Comparison of ENCODE assay signal across 11 cellular contexts in genomic region chr4:76210502-76210901, GRCh38. TPM values are rescaled to one million over a fixed set of nuclear protein-coding genes. Genes with fewer than 3 reads are reported as not detected.
DNase-seq lines count a peak whose midpoint lies in the region; ATAC-seq and TF ChIP-seq lines count a peak whose summit lies in the region.
"Had no signal": no experiment of that assay in that cellular context is flagged by ENCODE, and none has a peak within 500 bp of the region (broad histone marks: within the 10 kb centered on the region; RNA-seq: fewer than 3 reads in every experiment).

No MANE protein-coding gene starts in this region.

- no peaks in the 10 kb centered on the region for H3K9me3 ChIP-seq in right atrium auricular region
- no peaks in the 10 kb centered on the region for H3K9me3 ChIP-seq in upper lobe of right lung

- intact Hi-C loops in left cardiac atrium (cut with DNase I): loop anchor here in 1 of 2 donors (5.0 kb wide), 1 partner anchor 63 kb away; the partner anchor contains the start of gene NUP54
- intact Hi-C loops in dorsolateral prefrontal cortex (cut with DNase I): loop anchor here (5.0 to 10.0 kb wide), 2 partner anchors 42 to 94 kb away; partner anchors contain the start of genes FAM47E (in 1 of the 2) and STBD1 (in 1 of the 2)
- intact Hi-C loops in upper lobe of right lung (cut with DNase I): no loop called here

- H3K27me3 Mint-ChIP-seq in nephron (ENCODE audit: low read depth): peaks cover 4% of the 10 kb centered on the region

- peak overlapping the region; percentile 65 to 99 (median 98) for H3K27ac Mint-ChIP-seq in nephron
- H3K27ac Mint-ChIP-seq: activated T-helper 2 cell treated with anti-CD3 and anti-CD28 coated beads, Interferon-gamma antibody, Interleukin-2, Interleukin-4, amounts not matched to agents 10 μg/mL and 5 μg/mL and 100 μg/mL, durations not matched to agents 14 hours and 24 hours and 36 hours had no signal

- H3K27ac ChIP-seq in right atrium auricular region (peak overlapping the region; percentile 98 to 99), dorsolateral prefrontal cortex (peak overlapping the region; percentile 0 to 100 (median 98)), upper lobe of right lung (peak overlapping the region; percentile 97)

- H3K36me3 ChIP-seq in right atrium auricular region (no peaks in the 10 kb centered on the region), upper lobe of right lung (no peaks in the 10 kb centered on the region)

- peaks cover 7% of the 10 kb centered on the region for H3K36me3 Mint-ChIP-seq in nephron (ENCODE audit: low read depth)

- no peak overlapping the region for H3K4me3 ChIP-seq in right atrium auricular region
- peak overlapping the region in 56 of 59 donors; percentile 12 to 98 (median 88) for H3K4me3 ChIP-seq in dorsolateral prefrontal cortex
- peak overlapping the region; percentile 82 for H3K4me3 ChIP-seq in upper lobe of right lung

- no peaks in the 10 kb centered on the region for H3K27me3 ChIP-seq in right atrium auricular region
- H3K27me3 ChIP-seq in dorsolateral prefrontal cortex: no peaks in the 10 kb centered on the region
- H3K27me3 ChIP-seq in upper lobe of right lung: no peaks in the 10 kb centered on the region

- H3K4me1 Mint-ChIP-seq in nephron: peaks cover 82% of the 10 kb centered on the region

- DNase-seq in right atrium auricular region (ENCODE audit: low spot score): no peak
- no peak for DNase-seq in left cardiac atrium
- no peak for DNase-seq in dorsolateral prefrontal cortex
- DNase-seq in upper lobe of right lung: no peak
- no peak for DNase-seq in superior temporal gyrus (ENCODE audit: extremely low spot score)
- no peak for DNase-seq in amniotic stem cell (lab: John Stamatoyannopoulos, UW)
- DNase-seq: kidney glomerular epithelial cell had no signal

- peak overlapping the region; percentile 29 to 98 (median 88) for H3K4me3 Mint-ChIP-seq in nephron

- TF ChIP-seq CTCF in right atrium auricular region (IDR thresholded peaks at IDR 0.05) (no peak), dorsolateral prefrontal cortex (IDR thresholded peaks at IDR 0.05 in 54 of 56, conservative IDR thresholded peaks at IDR 0.05 in 2 of 56; ENCODE audit: low read depth in 1 of 56, partially characterized antibody in 56 of 56) (no peak), nephron (IDR thresholded peaks at IDR 0.05; ENCODE audit: unreplicated experiment in 3 of 3) (no peak), upper lobe of right lung (IDR thresholded peaks at IDR 0.05) (no peak)

- peaks cover 0 to 86% of the 10 kb centered on the region in 2 donors for H3K4me1 ChIP-seq in right atrium auricular region
- H3K4me1 ChIP-seq in upper lobe of right lung: peaks cover 79% of the 10 kb centered on the region

- ATAC-seq in left cardiac atrium: no peak
- ATAC-seq in upper lobe of right lung: no peak
- ATAC-seq in GM21447 (IDR thresholded peaks at IDR 0.05; ENCODE audit: unreplicated experiment): no peak

- no peaks in the 10 kb centered on the region for H3K9me3 Mint-ChIP-seq in nephron
- H3K9me3 Mint-ChIP-seq: activated T-helper 2 cell treated with anti-CD3 and anti-CD28 coated beads, Interferon-gamma antibody, Interleukin-2, Interleukin-4, amounts not matched to agents 10 μg/mL and 5 μg/mL and 100 μg/mL, durations not matched to agents 14 hours and 24 hours and 36 hours had no signal

RNA-seq across cellular contexts. Expression of gene SCARB2, which starts 3.1 kb away (rescaled TPM):
- total RNA-seq in right atrium auricular region: 100 to 1,000 TPM in 1 of 2 donors, 10 to 100 TPM in 1; 86.4 to 103 TPM
- total RNA-seq in left cardiac atrium: 100 to 1,000 TPM; 102 to 112 TPM
- total RNA-seq in dorsolateral prefrontal cortex: 100 to 1,000 TPM; 107 to 347 (median 169) TPM
- total RNA-seq in upper lobe of right lung: 190 TPM

RNA-seq across cellular contexts. Expression of gene FAM47E, which starts 41.0 kb away (rescaled TPM):
- total RNA-seq in right atrium auricular region: 1 to 10 TPM; 1.0 to 2.2 TPM
- total RNA-seq in left cardiac atrium: 1 to 10 TPM; 2.2 to 2.9 TPM
- total RNA-seq in dorsolateral prefrontal cortex: 10 to 100 TPM in 118 of 120 experiments, 1 to 10 TPM in 2; 7.2 to 35.1 (median 21.0) TPM
- 3.6 TPM for total RNA-seq in upper lobe of right lung
- total RNA-seq: activated T-helper 2 cell treated with anti-CD3 and anti-CD28 coated beads, Interferon-gamma antibody, Interleukin-2, Interleukin-4, amounts not matched to agents 10 μg/mL and 5 μg/mL and 100 μg/mL, durations not matched to agents 14 hours and 24 hours and 36 hours; M059J had no signal

Comparison
In these comparisons a context has a peak if more than half of its experiments do, and no peak if none do; other contexts are left out.
1. H3K4me3 ChIP-seq: peak in dorsolateral prefrontal cortex (56 of 59) and upper lobe of right lung (single experiment); none in right atrium auricular region (0 of 2).
2. Peak in every context shown above with its lines, with median percentiles within 50 percentile points of each other: H3K27ac ChIP-seq.